In the genomic region with DNA sequence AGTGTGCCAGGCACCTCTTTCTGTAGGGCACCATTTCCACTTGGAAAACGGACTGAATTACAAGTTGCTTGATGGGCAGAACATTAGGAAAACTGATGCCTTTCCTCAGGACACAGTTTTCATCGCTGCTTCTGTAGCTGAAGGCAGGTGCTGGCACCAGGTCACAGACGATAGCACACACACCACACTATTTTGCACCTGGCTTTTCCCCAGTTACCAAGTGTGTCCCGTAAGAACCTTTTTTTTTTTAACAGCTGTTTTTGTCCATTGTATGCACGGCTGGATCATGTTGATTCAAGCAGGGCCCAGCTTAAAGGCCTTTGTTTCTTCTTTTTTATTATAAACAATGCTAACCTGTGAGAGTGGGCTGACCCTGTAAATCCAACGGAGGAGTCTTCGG, we compare ENCODE assay signal across 12 cellular contexts. TPM values are rescaled to one million over a fixed set of nuclear protein-coding genes. Genes with fewer than 3 reads are reported as not detected.
A peak's percentile ranks its signal among the peaks of the same experiment; 100 is the strongest.
DNase-seq lines count a peak whose midpoint lies in the region; ATAC-seq and TF ChIP-seq lines count a peak whose summit lies in the region.
"Had no signal": no experiment of that assay in that cellular context is flagged by ENCODE, and none has a peak within 500 bp of the region (broad histone marks: within the 10 kb centered on the region; RNA-seq: fewer than 3 reads in every experiment).

No MANE protein-coding gene starts in this region.

- TF ChIP-seq EP300 in tibial nerve (IDR thresholded peaks at IDR 0.05) = no peak

- no peaks in the 10 kb centered on the region for H3K27me3 Mint-ChIP-seq in activated naive CD4-positive, alpha-beta T cell treated with anti-CD3 and anti-CD28 coated beads for 36 hours (ENCODE audit: low read depth)
- H3K27me3 Mint-ChIP-seq: T-helper 17 cell had no signal

- no peaks in the 10 kb centered on the region for H3K27me3 ChIP-seq in tibial nerve
- no peaks in the 10 kb centered on the region for H3K27me3 ChIP-seq in adrenal gland

- ATAC-seq in activated naive CD4-positive, alpha-beta T cell treated with anti-CD3 and anti-CD28 coated beads, Interleukin-2, amount 50 U/mL, for 72 hours = no peak
- no peak for ATAC-seq in HG03520 (IDR thresholded peaks at IDR 0.05; ENCODE audit: unreplicated experiment)
- no peak for ATAC-seq in GM21723 (IDR thresholded peaks at IDR 0.05; ENCODE audit: unreplicated experiment)
- ATAC-seq: lower lobe of right lung, T-helper 17 cell had no signal

- H3K4me1 Mint-ChIP-seq in activated naive CD4-positive, alpha-beta T cell treated with anti-CD3 and anti-CD28 coated beads for 36 hours (ENCODE audit: low read depth) = peaks cover 41% of the 10 kb centered on the region

- TF ChIP-seq CTCF in tibial nerve (IDR thresholded peaks at IDR 0.05) (no peak), adrenal gland (IDR thresholded peaks at IDR 0.05) (no peak)

- peak overlapping the region; percentile 41 for H3K27ac Mint-ChIP-seq in activated naive CD4-positive, alpha-beta T cell treated with anti-CD3 and anti-CD28 coated beads for 36 hours
- no peak overlapping the region for H3K27ac Mint-ChIP-seq in activated naive CD4-positive, alpha-beta T cell treated with anti-CD3 and anti-CD28 coated beads, Interleukin-2, amount 50 U/mL, for 72 hours
- H3K27ac Mint-ChIP-seq: T-helper 17 cell had no signal

- no peak for DNase-seq in activated naive CD4-positive, alpha-beta T cell treated with anti-CD3 and anti-CD28 coated beads for 36 hours
- no peak for DNase-seq in activated naive CD4-positive, alpha-beta T cell treated with anti-CD3 and anti-CD28 coated beads, Interleukin-2, amount 50 U/mL, for 72 hours (ENCODE audit: low spot score in 2 of 2)
- DNase-seq in SHP77 treated with DMSO at 0.1 percent for 48 hours (lab: John Stamatoyannopoulos, UW) = peak; percentile 41
- peak; percentile 25 for DNase-seq in medulla oblongata (ENCODE audit: extremely low spot score)
- no peak for DNase-seq in tibial nerve (ENCODE audit: low spot score in 2 of 2)
- DNase-seq in adrenal gland = no peak
- DNase-seq: activated naive CD4-positive, alpha-beta T cell treated with anti-CD3 and anti-CD28 coated beads, Interleukin-2, amount 50 U/mL, for 16 hours; lower lobe of right lung; NCI-H187 treated with DMSO at 0.1 percent for 48 hours; T-helper 17 cell had no signal

- H3K4me3 Mint-ChIP-seq in activated naive CD4-positive, alpha-beta T cell treated with anti-CD3 and anti-CD28 coated beads for 36 hours = no peak overlapping the region
- H3K4me3 Mint-ChIP-seq: T-helper 17 cell had no signal

- TF ChIP-seq POLR2A in tibial nerve (IDR thresholded peaks at IDR 0.05) = no peak
- TF ChIP-seq POLR2A in adrenal gland (IDR thresholded peaks at IDR 0.05) = no peak

- H3K4me3 ChIP-seq in tibial nerve = no peak overlapping the region
- H3K4me3 ChIP-seq in adrenal gland = no peak overlapping the region

- peaks cover 21% of the 10 kb centered on the region for H3K36me3 Mint-ChIP-seq in activated naive CD4-positive, alpha-beta T cell treated with anti-CD3 and anti-CD28 coated beads for 36 hours (ENCODE audit: low read depth)
- peaks cover 8 to 10% of the 10 kb centered on the region in 2 donors for H3K36me3 Mint-ChIP-seq in activated naive CD4-positive, alpha-beta T cell treated with anti-CD3 and anti-CD28 coated beads, Interleukin-2, amount 50 U/mL, for 72 hours

- H3K9me3 Mint-ChIP-seq in activated naive CD4-positive, alpha-beta T cell treated with anti-CD3 and anti-CD28 coated beads for 36 hours = no peaks in the 10 kb centered on the region
- no peaks in the 10 kb centered on the region for H3K9me3 Mint-ChIP-seq in activated naive CD4-positive, alpha-beta T cell treated with anti-CD3 and anti-CD28 coated beads, Interleukin-2, amount 50 U/mL, for 72 hours

- H3K9me3 ChIP-seq in tibial nerve (no peaks in the 10 kb centered on the region), adrenal gland (replicated peaks in 1 of 3) (no peaks in the 10 kb centered on the region)
- H3K9me3 ChIP-seq: lower lobe of right lung had no signal

- H3K27ac ChIP-seq in tibial nerve (peak overlapping the region in 3 of 4 donors; percentile 85 to 92 (median 91)), adrenal gland (peak overlapping the region in 1 of 5 donors; percentile 78)

- 66 to 70% methylated on average over 7 of the region's 7 CpGs for WGBS in tibial nerve, 2 donors
- 68 to 78% (median 76%) methylated on average over 7 of the region's 7 CpGs for WGBS in adrenal gland, 4 donors

- H3K36me3 ChIP-seq in tibial nerve (peaks cover 0 to 37% (median 4%) of the 10 kb centered on the region in 3 donors), adrenal gland (replicated peaks in 1 of 2) (peaks cover 0 to 22% of the 10 kb centered on the region in 2 donors)

- CTCF ChIA-PET in activated naive CD4-positive, alpha-beta T cell treated with anti-CD3 and anti-CD28 coated beads for 36 hours (lab: Charles Lee) = interaction anchor here (1.2 to 2.6 kb wide), 2 partner anchors 17 to 43 kb away, joined by 4 to 9 read pairs; a partner anchor contains a TSS

- intact Hi-C loops in activated naive CD4-positive, alpha-beta T cell treated with anti-CD3 and anti-CD28 coated beads for 36 hours (cut with micrococcal nuclease) = loop anchor here (5.0 kb wide), 1 partner anchor 287 kb away; a partner anchor contains a TSS
- intact Hi-C loops in adrenal gland (cut with DNase I) = no loop called here

- H3K4me1 ChIP-seq in tibial nerve (peaks cover 5 to 51% (median 31%) of the 10 kb centered on the region in 4 donors), adrenal gland (replicated peaks in 1 of 2) (peaks cover 23 to 39% of the 10 kb centered on the region in 2 donors)

RNA-seq across cellular contexts. Expression of a gene that starts 1.3 kb away (rescaled TPM):
- 10 to 100 TPM; 19.3 to 20.2 TPM for total RNA-seq in activated naive CD4-positive, alpha-beta T cell treated with anti-CD3 and anti-CD28 coated beads for 36 hours
- 10 to 100 TPM; 32.5 to 34.1 TPM for total RNA-seq in activated naive CD4-positive, alpha-beta T cell treated with anti-CD3 and anti-CD28 coated beads, Interleukin-2, amount 50 U/mL, for 72 hours
- total RNA-seq in tibial nerve (10 to 100 TPM; 29.8 to 50.2 (median 38.3) TPM), adrenal gland (100 to 1,000 TPM in 1 of 8 donors, 10 to 100 TPM in 7; 44.7 to 190 (median 69.1) TPM)
- 100 to 1,000 TPM in 2 of 3 donors, 10 to 100 TPM in 1; 38.3 to 166 (median 164) TPM for polyA plus RNA-seq in adrenal gland

RNA-seq across cellular contexts. Expression of a gene that starts 42.8 kb away (rescaled TPM):
- total RNA-seq in activated naive CD4-positive, alpha-beta T cell treated with anti-CD3 and anti-CD28 coated beads for 36 hours = 10 to 100 TPM; 67.8 to 74.4 TPM
- 100 to 1,000 TPM; 106 to 109 TPM for total RNA-seq in activated naive CD4-positive, alpha-beta T cell treated with anti-CD3 and anti-CD28 coated beads, Interleukin-2, amount 50 U/mL, for 72 hours
- total RNA-seq in tibial nerve (100 to 1,000 TPM; 243 to 263 (median 244) TPM), adrenal gland (100 to 1,000 TPM in 4 of 8 donors, 10 to 100 TPM in 4; 79.1 to 122 (median 99.9) TPM)
- 100 to 1,000 TPM in 2 of 3 donors, 10 to 100 TPM in 1; 28.7 to 114 (median 105) TPM for polyA plus RNA-seq in adrenal gland

Comparison
In these comparisons a context has a peak if more than half of its experiments do, and no peak if none do; other contexts are left out.
1. DNase-seq: peak in SHP77 treated with DMSO at 0.1 percent for 48 hours (single experiment) and medulla oblongata (single experiment); none in activated naive CD4-positive, alpha-beta T cell treated with anti-CD3 and anti-CD28 coated beads for 36 hours (single experiment), activated naive CD4-positive, alpha-beta T cell treated with anti-CD3 and anti-CD28 coated beads, Interleukin-2, amount 50 U/mL, for 72 hours (0 of 2), tibial nerve (0 of 2) and adrenal gland (0 of 7).